25 cellular contexts compared by ENCODE assay signal in the genomic region with DNA sequence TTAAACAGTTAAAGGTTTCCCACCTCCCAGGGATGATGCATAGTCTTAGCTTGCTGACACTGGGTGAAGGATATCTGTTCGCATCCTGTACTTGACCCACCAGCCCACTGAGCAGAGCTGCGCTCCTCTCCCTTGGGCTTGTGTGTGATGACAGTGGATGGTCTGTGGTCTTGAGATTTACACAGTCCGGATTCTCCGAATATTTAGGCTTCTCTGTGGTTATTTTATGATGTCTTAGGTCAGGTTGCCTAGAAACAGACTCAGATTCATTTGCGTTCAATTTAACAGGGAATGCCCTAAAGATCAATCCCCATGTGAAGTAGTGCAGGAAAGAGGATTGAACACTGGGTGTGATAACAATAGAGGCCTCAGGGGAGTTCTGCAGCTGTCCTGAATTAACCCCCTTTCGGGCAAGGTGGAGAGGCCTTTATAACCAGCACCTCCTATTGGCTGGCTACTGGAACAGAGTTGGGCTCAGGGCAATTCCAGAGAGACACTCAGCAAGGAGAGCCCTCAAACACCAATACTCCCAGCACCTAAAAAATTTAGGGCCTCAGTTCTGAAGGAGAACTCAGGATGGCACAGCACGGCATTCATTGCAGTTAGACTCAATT.
A peak's percentile ranks its signal among the peaks of the same experiment; 100 is the strongest.
DNase-seq lines count a peak whose midpoint lies in the region; ATAC-seq, FAIRE-seq and TF ChIP-seq lines count a peak whose summit lies in the region.
"Had no signal": no experiment of that assay in that cellular context is flagged by ENCODE, and none has a peak within 500 bp of the region (broad histone marks: within the 10 kb centered on the region; RNA-seq: fewer than 3 reads in every experiment).

No MANE protein-coding gene starts in this region.

- H3K9ac ChIP-seq in H1 (replicated peaks in 1 of 4; ENCODE audit: extremely low read depth in 1 of 4, low read depth in 3 of 4, low read length in 3 of 4) (no peak overlapping the region), mesendoderm (ENCODE audit: low read length) (no peak overlapping the region)

- H4K91ac ChIP-seq in H1 (replicated peaks; ENCODE audit: insufficient read length, low read length), result no peak overlapping the region

- H3K4ac ChIP-seq in H1 (replicated peaks; ENCODE audit: insufficient read length, low read depth, low read length) (no peak overlapping the region), mesendoderm (ENCODE audit: low read depth, low read length) (no peak overlapping the region)

- H3K4me3 ChIP-seq in H1 (ENCODE audit: extremely low read depth in 1 of 4, insufficient read depth in 2 of 4, low read depth in 3 of 4, low read length in 4 of 4), result no peak overlapping the region
- H3K4me3 ChIP-seq in mesendoderm (ENCODE audit: low read length), result no peak overlapping the region
- H3K4me3 ChIP-seq: breast epithelium, dorsolateral prefrontal cortex, esophagus muscularis mucosa, heart left ventricle, sigmoid colon had no signal

- no peaks in the 10 kb centered on the region for H3K4me1 ChIP-seq in H1 (replicated peaks in 1 of 4; ENCODE audit: control insufficient read depth in 3 of 4, insufficient read depth in 4 of 4, low read length in 3 of 4)
- H3K4me1 ChIP-seq in mesendoderm (ENCODE audit: control insufficient read depth, low read depth, low read length), result no peaks in the 10 kb centered on the region
- H3K4me1 ChIP-seq: breast epithelium, esophagus muscularis mucosa, heart left ventricle, sigmoid colon had no signal

- DNase-seq in D341Med (ENCODE audit: low spot score) (peak; percentile 70), LHCN-M2 (ENCODE audit: low read depth) (peak; percentile 90), H1 (ENCODE audit: low read depth in 1 of 2, low spot score in 2 of 2) (peak in 1 of 2 experiments; percentile 15), mesendoderm (peak; percentile 54), NCI-H1417 treated with DMSO at 0.1 percent for 48 hours (lab: John Stamatoyannopoulos, UW) (no peak)
- DNase-seq in CD4-positive, alpha-beta T cell, result no peak
- DNase-seq: activated CD4-positive, alpha-beta T cell treated with anti-CD3 and anti-CD28 coated beads, Interleukin-2, amount 50 U/mL, for 1 hour; activated T-cell treated with anti-CD3 and anti-CD28 coated beads for 4 hours; COR-L47; dorsolateral prefrontal cortex; GDM1; heart left ventricle; NCI-H2107; NCI-H526; sigmoid colon had no signal

- peak; percentile 15 to 52 (median 51) for TF ChIP-seq CTCF in H1 (IDR thresholded peaks at IDR 0.05; ENCODE audit: control extremely low read depth in 1 of 3, insufficient read depth in 1 of 3, low read depth in 1 of 3, low read length in 3 of 3)
- no peak for TF ChIP-seq CTCF in CD4-positive, alpha-beta T cell (IDR thresholded peaks at IDR 0.05)

- no peak overlapping the region for H2AFZ ChIP-seq in H1 (ENCODE audit: low read length)

- no peak overlapping the region for H2BK20ac ChIP-seq in H1 (ENCODE audit: low read length)

- FAIRE-seq in H1 (lab: Jason Lieb, UNC), result no peak
- FAIRE-seq: GM12892, HepG2, TTC549 had no signal

- H3K56ac ChIP-seq in H1 (replicated peaks; ENCODE audit: insufficient read length, low read depth, low read length) (no peak overlapping the region), mesendoderm (ENCODE audit: low read length) (no peak overlapping the region)

- WGBS in H1 (ENCODE audit: extremely low coverage in 1 of 2, insufficient coverage in 1 of 2, insufficient read length in 1 of 2, insufficient replicate concordance in 2 of 2, low coverage in 1 of 2, low lambda C conversion rate in 2 of 2, missing lambda C conversion rate in 1 of 2), 2 experiments, result 85% methylated on average over 7 of the region's 7 CpGs; no CpG with 5 or more reads in 1 of the 2 experiments
- no CpG with 5 or more reads among the region's 7 CpGs for WGBS in mesendoderm (ENCODE audit: extremely low coverage, insufficient coverage, low lambda C conversion rate)

- H3K36me3 Mint-ChIP-seq in CD4-positive, alpha-beta T cell (ENCODE audit: low read depth), result no peaks in the 10 kb centered on the region
- H3K36me3 Mint-ChIP-seq: activated naive CD4-positive, alpha-beta T cell treated with anti-CD3 and anti-CD28 coated beads, Interleukin-2, amount 50 U/mL, for 24 hours had no signal

- H3K36me3 ChIP-seq in H1 (ENCODE audit: control insufficient read depth in 2 of 4, insufficient read depth in 4 of 4, low read length in 3 of 4) (no peaks in the 10 kb centered on the region), mesendoderm (ENCODE audit: control insufficient read depth, insufficient read depth, low read length) (no peaks in the 10 kb centered on the region)
- H3K36me3 ChIP-seq: breast epithelium, esophagus muscularis mucosa, heart left ventricle, sigmoid colon had no signal

- H4K5ac ChIP-seq in H1 (ENCODE audit: insufficient read length, low read depth, low read length), result no peak overlapping the region
- H4K5ac ChIP-seq in mesendoderm (ENCODE audit: low read length), result no peak overlapping the region

- H3K18ac ChIP-seq in H1 (ENCODE audit: extremely low read depth, low read length) (no peak overlapping the region), mesendoderm (ENCODE audit: low read length) (no peak overlapping the region)

- H2BK15ac ChIP-seq in H1 (ENCODE audit: low read length), result no peak overlapping the region
- no peak overlapping the region for H2BK15ac ChIP-seq in mesendoderm (replicated peaks; ENCODE audit: low read depth)

- intact Hi-C loops in CD4-positive, alpha-beta T cell (cut with DNase I, micrococcal nuclease), result no loop called here

- H3K23me2 ChIP-seq in H1 (ENCODE audit: low read depth, low read length), result no peaks in the 10 kb centered on the region

- no peak overlapping the region for H3K27ac Mint-ChIP-seq in CD4-positive, alpha-beta T cell
- H3K27ac Mint-ChIP-seq: activated naive CD4-positive, alpha-beta T cell treated with anti-CD3 and anti-CD28 coated beads, Interleukin-2, amount 50 U/mL, for 24 hours had no signal

- H3K4me3 Mint-ChIP-seq in CD4-positive, alpha-beta T cell, result no peak overlapping the region
- H3K4me3 Mint-ChIP-seq: activated naive CD4-positive, alpha-beta T cell treated with anti-CD3 and anti-CD28 coated beads, Interleukin-2, amount 50 U/mL, for 24 hours had no signal

- H3K79me2 ChIP-seq in H1 (ENCODE audit: control insufficient read depth in 1 of 2, insufficient read depth in 2 of 2, low read length in 2 of 2), result no peaks in the 10 kb centered on the region
- H3K79me2 ChIP-seq in mesendoderm (ENCODE audit: control insufficient read depth, insufficient read depth, low read length), result no peaks in the 10 kb centered on the region

- no peaks in the 10 kb centered on the region for H3K4me1 Mint-ChIP-seq in CD4-positive, alpha-beta T cell (ENCODE audit: low read depth)
- H3K4me1 Mint-ChIP-seq: activated naive CD4-positive, alpha-beta T cell treated with anti-CD3 and anti-CD28 coated beads, Interleukin-2, amount 50 U/mL, for 24 hours had no signal

- POLR2A ChIA-PET in H1 (lab: Charles Lee; ENCODE audit: partially characterized antibody), result no interaction called here
- POLR2A ChIA-PET in CD4-positive, alpha-beta T cell (lab: Charles Lee), result no interaction called here

- no peak overlapping the region for H3K14ac ChIP-seq in H1 (ENCODE audit: insufficient read length)

- H3K27ac ChIP-seq in H1 (ENCODE audit: low read depth, low read length) (no peak overlapping the region), mesendoderm (ENCODE audit: low read depth, low read length) (no peak overlapping the region)
- no peak overlapping the region for H3K27ac ChIP-seq in CD4-positive, alpha-beta T cell (ENCODE audit: low read depth, low read length)
- H3K27ac ChIP-seq: breast epithelium, dorsolateral prefrontal cortex, esophagus muscularis mucosa, heart left ventricle, sigmoid colon had no signal

- peak; percentile 28 to 48 for TF ChIP-seq RAD21 in H1 (IDR thresholded peaks at IDR 0.05 in 1 of 2, conservative IDR thresholded peaks at IDR 0.05 in 1 of 2; ENCODE audit: low read depth in 2 of 2, low read length in 2 of 2)

- TF ChIP-seq EP300 in H1 (IDR thresholded peaks at IDR 0.05; ENCODE audit: borderline replicate concordance in 1 of 2, low read depth in 2 of 2, low read length in 2 of 2), result no peak

- H3K27me3 ChIP-seq in H1 (replicated peaks in 1 of 4; ENCODE audit: control insufficient read depth in 3 of 4, extremely low read depth in 1 of 4, insufficient read depth in 3 of 4, low read length in 3 of 4), result no peaks in the 10 kb centered on the region
- H3K27me3 ChIP-seq in mesendoderm (ENCODE audit: insufficient read depth, low read length, poor library complexity), result no peaks in the 10 kb centered on the region
- H3K27me3 ChIP-seq in CD4-positive, alpha-beta T cell (ENCODE audit: control insufficient read depth, insufficient read depth, low read length), result no peaks in the 10 kb centered on the region
- H3K27me3 ChIP-seq: breast epithelium, dorsolateral prefrontal cortex, esophagus muscularis mucosa, heart left ventricle, sigmoid colon had no signal

- H3K27me3 Mint-ChIP-seq in CD4-positive, alpha-beta T cell, result no peaks in the 10 kb centered on the region
- H3K27me3 Mint-ChIP-seq: activated naive CD4-positive, alpha-beta T cell treated with anti-CD3 and anti-CD28 coated beads, Interleukin-2, amount 50 U/mL, for 24 hours had no signal

- no peak overlapping the region for H2BK12ac ChIP-seq in H1 (ENCODE audit: low read depth, low read length)

- H3K79me1 ChIP-seq in H1 (ENCODE audit: low read depth, low read length), result no peaks in the 10 kb centered on the region
- H3K79me1 ChIP-seq in mesendoderm (ENCODE audit: low read length), result no peaks in the 10 kb centered on the region

- peaks cover 2% of the 10 kb centered on the region for H3K9me3 Mint-ChIP-seq in CD4-positive, alpha-beta T cell

- H2BK120ac ChIP-seq in H1 (replicated peaks; ENCODE audit: low read depth, low read length) (no peak overlapping the region), mesendoderm (ENCODE audit: low read depth, low read length) (no peak overlapping the region)

- no peak overlapping the region for H4K8ac ChIP-seq in H1 (ENCODE audit: extremely low read depth, insufficient read depth, low read length)
- no peak overlapping the region for H4K8ac ChIP-seq in mesendoderm (ENCODE audit: low read depth, low read length)

- H2BK5ac ChIP-seq in H1 (ENCODE audit: low read depth, low read length), result no peak overlapping the region
- no peak overlapping the region for H2BK5ac ChIP-seq in mesendoderm (ENCODE audit: low read length)

- CTCF ChIA-PET in H1 (lab: Charles Lee; ENCODE audit: partially characterized antibody), result interaction anchor here (1.0 to 3.9 kb wide), 7 partner anchors 10 to 62 kb away, joined by 3 to 22 read pairs (median 5); no protein-coding TSS in a partner anchor
- CTCF ChIA-PET in CD4-positive, alpha-beta T cell (lab: Charles Lee), result no interaction called here

- no peaks in the 10 kb centered on the region for H4K20me1 ChIP-seq in H1 (replicated peaks in 1 of 2; ENCODE audit: control insufficient read depth in 1 of 2, insufficient read depth in 2 of 2, low read length in 2 of 2)

- no peak for TF ChIP-seq POLR2A in H1 (IDR thresholded peaks at IDR 0.05; ENCODE audit: control extremely low read depth in 1 of 2, low read depth in 2 of 2, low read length in 2 of 2)

- H3K23ac ChIP-seq in H1 (ENCODE audit: insufficient read length), result no peak overlapping the region
- H3K23ac ChIP-seq in mesendoderm (ENCODE audit: low read length), result no peak overlapping the region

- H2AK5ac ChIP-seq in H1 (ENCODE audit: low read depth, low read length) (no peak overlapping the region), mesendoderm (ENCODE audit: low read length) (no peak overlapping the region)

- ATAC-seq in HG03280 (IDR thresholded peaks at IDR 0.05; ENCODE audit: unreplicated experiment) (no peak), GM18861 (IDR thresholded peaks at IDR 0.05; ENCODE audit: unreplicated experiment) (no peak)
- ATAC-seq in CD4-positive, alpha-beta T cell (ENCODE audit: poor library complexity), result no peak
- ATAC-seq: heart left ventricle, HepG2, Panc1, SK-N-SH treated with all-trans-retinoic acid at 6 μM for 48 hours had no signal

- no peak overlapping the region for H3K4me2 ChIP-seq in H1 (ENCODE audit: insufficient read depth in 1 of 2, low read depth in 2 of 2, low read length in 2 of 2)
- no peak overlapping the region for H3K4me2 ChIP-seq in mesendoderm (ENCODE audit: low read length)

- no peaks in the 10 kb centered on the region for H3K9me3 ChIP-seq in H1 (ENCODE audit: insufficient read depth in 2 of 2, low read depth in 1 of 2, low read length in 1 of 2)
- H3K9me3 ChIP-seq in CD4-positive, alpha-beta T cell (ENCODE audit: control insufficient read depth, low read length), result no peaks in the 10 kb centered on the region
- H3K9me3 ChIP-seq: esophagus muscularis mucosa had no signal

Comparison
In these comparisons a context has a peak if more than half of its experiments do, and no peak if none do; other contexts are left out.
1. DNase-seq: peak in D341Med (single experiment), LHCN-M2 (single experiment) and mesendoderm (single experiment); none in NCI-H1417 treated with DMSO at 0.1 percent for 48 hours (single experiment) and CD4-positive, alpha-beta T cell (0 of 10).